8 cellular contexts compared by ENCODE assay signal in the genomic region with DNA sequence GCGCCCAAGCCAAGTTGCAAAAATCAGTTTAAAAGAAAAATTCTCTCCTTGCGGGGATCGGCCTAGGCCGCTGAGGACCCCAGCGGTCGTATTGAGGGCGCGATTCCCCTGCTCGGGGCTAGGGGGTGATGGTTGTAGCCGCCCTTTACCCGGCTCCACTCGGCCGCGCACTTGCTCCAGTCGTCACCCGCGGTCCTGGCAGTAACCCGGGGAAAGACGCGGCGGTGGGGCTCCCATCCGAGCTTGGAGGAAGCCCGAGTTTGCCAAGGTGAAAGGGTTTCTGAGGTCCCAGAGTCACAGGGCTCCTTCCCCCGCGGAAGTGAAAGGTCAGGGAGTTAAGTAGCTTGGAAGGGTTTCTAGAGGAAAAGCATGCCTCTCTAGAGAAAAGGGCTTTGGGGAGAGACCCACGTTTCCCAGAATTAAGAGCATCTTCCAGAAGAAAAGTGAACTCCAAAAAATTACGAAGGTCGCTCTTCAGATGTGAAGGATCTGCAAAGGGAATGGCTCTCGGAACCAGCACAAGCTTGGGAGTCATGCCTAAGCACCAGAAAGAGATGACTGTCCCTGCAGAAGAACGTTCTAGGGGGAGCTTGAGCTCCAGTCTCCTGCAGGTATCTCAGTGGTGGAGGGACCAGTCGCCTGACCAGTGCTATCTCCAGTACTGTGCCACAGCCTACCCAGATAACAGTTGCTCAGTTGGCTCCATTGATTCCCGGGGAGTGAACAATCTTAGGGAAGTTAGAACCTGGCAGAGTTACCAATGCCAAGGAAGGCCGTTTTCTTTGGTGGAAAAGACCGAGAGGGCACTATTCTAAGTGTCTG. TPM values are rescaled to one million over a fixed set of nuclear protein-coding genes. Genes with fewer than 3 reads are reported as not detected.
DNase-seq lines count a peak whose midpoint lies in the region; ATAC-seq and TF ChIP-seq lines count a peak whose summit lies in the region.

No MANE protein-coding gene starts in this region.

- H3K4me1 Mint-ChIP-seq in activated naive CD4-positive, alpha-beta T cell treated with anti-CD3 and anti-CD28 coated beads, Interleukin-2, amount 50 U/mL, for 24 hours, result peaks cover 27% of the 10 kb centered on the region

- no peak overlapping the region for H2BK12ac ChIP-seq in trophoblast cell (ENCODE audit: low read length)

- H3K4me3 ChIP-seq in OCI-LY7 (ENCODE audit: low read depth, low read length, poor library complexity, severe bottlenecking) (peak overlapping the region; percentile 79), trophoblast cell (ENCODE audit: low read depth, low read length) (peak overlapping the region; percentile 84)

- no peaks in the 10 kb centered on the region for H3K27me3 Mint-ChIP-seq in activated naive CD4-positive, alpha-beta T cell treated with anti-CD3 and anti-CD28 coated beads, Interleukin-2, amount 50 U/mL, for 24 hours

- H3K36me3 Mint-ChIP-seq in activated naive CD4-positive, alpha-beta T cell treated with anti-CD3 and anti-CD28 coated beads, Interleukin-2, amount 50 U/mL, for 24 hours, result peaks cover 11% of the 10 kb centered on the region

- H2BK120ac ChIP-seq in trophoblast cell (ENCODE audit: insufficient read depth, low read length, poor library complexity), result peak overlapping the region; percentile 74

- no TSS peak for BruUV-seq in OCI-LY7 (replicated peaks; lab: Mats Ljungman, UMichigan)

- H3K4me2 ChIP-seq in OCI-LY7 (ENCODE audit: low read length) (peak overlapping the region; percentile 95), trophoblast cell (ENCODE audit: low read length) (peak overlapping the region; percentile 87)

- H3K9ac ChIP-seq in trophoblast cell (ENCODE audit: low read length), result peak overlapping the region; percentile 79

- peak overlapping the region; percentile 96 for H3K14ac ChIP-seq in trophoblast cell (ENCODE audit: low read length)

- no peaks in the 10 kb centered on the region for H3K9me2 ChIP-seq in OCI-LY7 (ENCODE audit: insufficient read depth, low read length)

- no peaks in the 10 kb centered on the region for H3K27me3 ChIP-seq in trophoblast cell (ENCODE audit: insufficient read depth, low read length)

- peak overlapping the region; percentile 77 for H4K12ac ChIP-seq in trophoblast cell (ENCODE audit: low read depth, low read length)

- H3K36me3 ChIP-seq in OCI-LY7 (ENCODE audit: insufficient read depth, low read length), result peaks cover 36% of the 10 kb centered on the region
- peaks cover 7 to 8% of the 10 kb centered on the region in 2 experiments for H3K36me3 ChIP-seq in trophoblast cell (ENCODE audit: control insufficient read depth in 1 of 2, insufficient read depth in 2 of 2, low read length in 2 of 2)

- H3K9me3 ChIP-seq in OCI-LY7 (ENCODE audit: low read length) (no peaks in the 10 kb centered on the region), trophoblast cell (ENCODE audit: insufficient read depth, low read depth, low read length) (no peaks in the 10 kb centered on the region)

- peak; percentile 56 for TF ChIP-seq CTCF in OCI-LY7 (conservative IDR thresholded peaks at IDR 0.05; ENCODE audit: low read length)

- peaks cover 39% of the 10 kb centered on the region for H3K4me1 ChIP-seq in OCI-LY7 (ENCODE audit: insufficient read depth, low read length, poor library complexity, severe bottlenecking)
- peaks cover 6 to 7% of the 10 kb centered on the region in 2 experiments for H3K4me1 ChIP-seq in trophoblast cell (ENCODE audit: control insufficient read depth in 1 of 2, insufficient read depth in 2 of 2, low read length in 2 of 2)

- peak overlapping the region; percentile 55 for H2BK5ac ChIP-seq in trophoblast cell (ENCODE audit: low read depth, low read length, poor library complexity)

- no CpG with 5 or more reads among the region's 34 CpGs for WGBS in trophoblast cell (ENCODE audit: extremely low coverage, insufficient coverage, insufficient read length)

- H4K91ac ChIP-seq in trophoblast cell (ENCODE audit: low read depth, low read length), result peak overlapping the region; percentile 84

- no peaks in the 10 kb centered on the region for H3K9me3 Mint-ChIP-seq in activated naive CD4-positive, alpha-beta T cell treated with anti-CD3 and anti-CD28 coated beads, Interleukin-2, amount 50 U/mL, for 24 hours

- H3K18ac ChIP-seq in trophoblast cell (ENCODE audit: low read length), result peak overlapping the region; percentile 66

- H3K4ac ChIP-seq in trophoblast cell (ENCODE audit: low read depth, low read length), result peak overlapping the region; percentile 75

- POLR2A ChIA-PET in OCI-LY7 (lab: Charles Lee), result interaction anchor here (0.6 to 1.6 kb wide), 8 partner anchors 8 to 36 kb away, joined by 3 to 14 read pairs (median 5); partner anchors contain the start of gene MED28

- DNase-seq in NOMO-1 (lab: John Stamatoyannopoulos, UW; ENCODE audit: unreplicated experiment in 2 of 2), result peak; percentile 33 to 63
- DNase-seq in NOMO-1 treated with dmso at 0.1 percent for 144 hours (lab: John Stamatoyannopoulos, UW; ENCODE audit: unreplicated experiment), result no peak
- peak; percentile 47 for DNase-seq in OCI-LY7 (ENCODE audit: low spot score)
- peak; percentile 78 for DNase-seq in cardiac septum (ENCODE audit: low spot score)
- peak; percentile 6 to 33 for DNase-seq in trophoblast cell
- no peak for DNase-seq in NCI-H1694 treated with DMSO at 0.1 percent for 48 hours (lab: John Stamatoyannopoulos, UW)

- no peak overlapping the region for H3K23ac ChIP-seq in trophoblast cell (ENCODE audit: low read length)

- H3K27ac Mint-ChIP-seq in activated naive CD4-positive, alpha-beta T cell treated with anti-CD3 and anti-CD28 coated beads, Interleukin-2, amount 50 U/mL, for 24 hours, result peak overlapping the region; percentile 95

- H3K79me2 ChIP-seq in OCI-LY7 (ENCODE audit: insufficient read depth, low read depth, low read length) (peaks cover 37% of the 10 kb centered on the region), trophoblast cell (ENCODE audit: control insufficient read depth, insufficient read depth, low read length, poor library complexity) (peaks cover 5% of the 10 kb centered on the region)

- intact Hi-C loops in OCI-LY7 (cut with micrococcal nuclease; ENCODE audit: unreplicated experiment) (loop anchor here (1.0 to 10.0 kb wide), 7 partner anchors 14 to 1353 kb away; partner anchors contain the start of genes DCAF16, LCORL, MED28 and NCAPG), cardiac septum (cut with DNase I) (loop anchor here (1.0 to 2.0 kb wide), 3 partner anchors 36 to 443 kb away; partner anchors contain the start of genes DCAF16, LCORL, MED28 and NCAPG)

- ATAC-seq in HG02852 (IDR thresholded peaks at IDR 0.05; ENCODE audit: unreplicated experiment), result peak; percentile 13

- peak overlapping the region; percentile 71 for H3K27ac ChIP-seq in OCI-LY7 (ENCODE audit: low read depth, low read length, poor library complexity, severe bottlenecking)
- peak overlapping the region; percentile 61 for H3K27ac ChIP-seq in trophoblast cell (ENCODE audit: low read depth, low read length)

- peak overlapping the region; percentile 44 for H2AK5ac ChIP-seq in trophoblast cell (ENCODE audit: low read length)

- peak overlapping the region; percentile 94 for H3K4me3 Mint-ChIP-seq in activated naive CD4-positive, alpha-beta T cell treated with anti-CD3 and anti-CD28 coated beads, Interleukin-2, amount 50 U/mL, for 24 hours

- CTCF ChIA-PET in OCI-LY7 (lab: Charles Lee; ENCODE audit: unreplicated experiment), result interaction anchor here (1.0 kb wide), 1 partner anchor 18 kb away, joined by 5 read pairs; no protein-coding TSS in a partner anchor

- H4K8ac ChIP-seq in trophoblast cell (ENCODE audit: low read depth, low read length), result peak overlapping the region; percentile 92

- peak overlapping the region; percentile 80; the same call in 1 of the 2 replicates for H2AFZ ChIP-seq in OCI-LY7 (ENCODE audit: low read length)
- peak overlapping the region; percentile 92 for H2AFZ ChIP-seq in trophoblast cell (ENCODE audit: insufficient read depth, low read length, poor library complexity)

- peaks cover 7% of the 10 kb centered on the region for H3K79me1 ChIP-seq in trophoblast cell (ENCODE audit: low read length)

- peaks cover 14% of the 10 kb centered on the region; the same call in 1 of the 2 replicates for H4K20me1 ChIP-seq in OCI-LY7 (ENCODE audit: insufficient read depth, low read length)

RNA-seq across cellular contexts. Expression of gene LAP3, which starts 0.9 kb away (rescaled TPM):
- 111 and 115 TPM in 2 replicates for total RNA-seq in OCI-LY7 (2014; rRNA removed; shearing (Covaris generic))
- 101 and 104 TPM in 2 replicates for total RNA-seq in OCI-LY7 (2022)
- 58.9 TPM for total RNA-seq in cardiac septum
- 46.7 and 47.5 TPM in 2 replicates for polyA plus RNA-seq in trophoblast cell (2013)

RNA-seq across cellular contexts. Expression of gene MED28, which starts 36.6 kb away (rescaled TPM):
- total RNA-seq in OCI-LY7 (2014; rRNA removed; shearing (Covaris generic)), result 20.7 and 27.0 TPM in 2 replicates
- total RNA-seq in OCI-LY7 (2022) (78.2 and 86.2 TPM in 2 replicates), cardiac septum (21.7 TPM)
- polyA plus RNA-seq in trophoblast cell (2013), result 20.5 and 21.5 TPM in 2 replicates

Comparison
In these comparisons a context has a peak if more than half of its experiments do, and no peak if none do; other contexts are left out.
1. DNase-seq: peak in NOMO-1 (2 of 2), OCI-LY7 (single experiment), cardiac septum (single experiment) and trophoblast cell (2 of 2); none in NOMO-1 treated with dmso at 0.1 percent for 144 hours (single experiment) and NCI-H1694 treated with DMSO at 0.1 percent for 48 hours (single experiment).